In the genomic region with DNA sequence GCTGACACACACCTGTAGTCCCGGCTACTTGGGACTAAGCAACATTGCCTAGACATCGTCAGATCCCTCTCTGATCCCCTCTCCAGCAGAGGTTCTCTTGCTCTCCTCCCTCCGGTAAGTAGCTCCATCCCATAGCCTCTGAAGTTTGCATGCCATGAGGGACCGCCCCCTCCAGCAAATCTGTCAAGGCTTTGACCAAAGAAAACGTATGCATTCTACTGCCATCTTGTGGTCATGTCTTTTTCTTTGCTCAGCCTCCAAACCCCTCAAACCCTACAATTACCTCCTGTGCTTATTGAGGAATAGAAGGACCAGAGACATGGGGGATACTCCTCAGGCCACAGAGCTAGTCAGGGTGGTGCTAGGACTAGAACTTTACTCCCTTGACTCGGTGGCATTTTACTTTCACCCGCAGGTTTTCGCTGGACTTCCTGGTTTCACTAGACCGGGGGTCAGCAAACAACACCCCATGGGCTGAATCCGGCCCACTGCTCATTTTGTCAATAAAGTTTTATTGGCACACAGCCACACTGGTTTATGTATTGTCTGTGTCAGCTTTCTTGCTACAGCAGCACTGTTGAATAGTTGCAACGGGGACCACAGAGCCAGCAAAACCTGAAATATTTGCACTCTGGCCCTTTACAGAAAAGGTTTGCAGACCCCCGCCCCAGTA, we compare ENCODE assay signal across 8 cellular contexts.
DNase-seq lines count a peak whose midpoint lies in the region; ATAC-seq and TF ChIP-seq lines count a peak whose summit lies in the region.

No MANE protein-coding gene starts in this region.

- peak; percentile 7 for TF ChIP-seq CTCF in thoracic aorta (IDR thresholded peaks at IDR 0.05)

- no peaks in the 10 kb centered on the region for H3K4me1 ChIP-seq in right cardiac atrium (ENCODE audit: control insufficient read depth, insufficient read depth, low read length)
- H3K4me1 ChIP-seq in thoracic aorta (ENCODE audit: control insufficient read depth in 1 of 2, low read depth in 2 of 2): no peaks in the 10 kb centered on the region

- ATAC-seq in right cardiac atrium (peak; percentile 11 to 51), thoracic aorta (ENCODE audit: insufficient number of reproducible peaks, low FRiP score, low read depth) (no peak), GM19324 (IDR thresholded peaks at IDR 0.05; ENCODE audit: low FRiP score, unreplicated experiment) (no peak), HG03521 (IDR thresholded peaks at IDR 0.05; ENCODE audit: unreplicated experiment) (no peak)

- intact Hi-C loops in right cardiac atrium (cut with DNase I): no loop called here

- H3K27ac ChIP-seq in right cardiac atrium (ENCODE audit: low read length) (no peak overlapping the region), thoracic aorta (no peak overlapping the region)

- WGBS in right cardiac atrium: 49% methylated on average over 12 of the region's 12 CpGs

- H3K36me3 ChIP-seq in thoracic aorta: no peaks in the 10 kb centered on the region

- DNase-seq in stimulated activated CD4-positive, alpha-beta T cell treated with anti-CD3 and anti-CD28 coated beads, Interleukin-15, amount 100 ng/mL, for 24 hours: peak; percentile 37
- no peak for DNase-seq in stimulated activated CD4-positive, alpha-beta T cell treated with anti-CD3 and anti-CD28 coated beads, Interleukin-4, amount 100 ng/mL, for 1 hour
- DNase-seq in NCI-H1694 treated with DMSO at 0.1 percent for 48 hours (lab: John Stamatoyannopoulos, UW) (peak; percentile 36), T1000 (lab: John Stamatoyannopoulos, UW) (peak; percentile 17), right cardiac atrium (peak in 1 of 3 donors; percentile 26), thoracic aorta (ENCODE audit: low spot score) (no peak)

- H3K4me3 ChIP-seq in right cardiac atrium (ENCODE audit: low read length) (no peak overlapping the region), thoracic aorta (no peak overlapping the region)

- H3K9me3 ChIP-seq in right cardiac atrium (ENCODE audit: control insufficient read depth, low read length) (peaks cover 2% of the 10 kb centered on the region), thoracic aorta (peaks cover 4% of the 10 kb centered on the region)

- H3K27me3 ChIP-seq in right cardiac atrium (ENCODE audit: control insufficient read depth, insufficient read depth) (no peaks in the 10 kb centered on the region), thoracic aorta (replicated peaks; ENCODE audit: insufficient read depth) (no peaks in the 10 kb centered on the region)

Comparison
In these comparisons a context has a peak if more than half of its experiments do, and no peak if none do; other contexts are left out.
1. DNase-seq: peak in stimulated activated CD4-positive, alpha-beta T cell treated with anti-CD3 and anti-CD28 coated beads, Interleukin-15, amount 100 ng/mL, for 24 hours (single experiment), NCI-H1694 treated with DMSO at 0.1 percent for 48 hours (single experiment) and T1000 (single experiment); none in stimulated activated CD4-positive, alpha-beta T cell treated with anti-CD3 and anti-CD28 coated beads, Interleukin-4, amount 100 ng/mL, for 1 hour (single experiment) and thoracic aorta (single experiment).
2. ATAC-seq: peak in right cardiac atrium (2 of 2); none in thoracic aorta (single experiment), GM19324 (single experiment) and HG03521 (single experiment).